ENCODE assay signal across 13 cellular contexts in genomic region chr19:3975637-3976087, GRCh38. TPM values are rescaled to one million over a fixed set of nuclear protein-coding genes. Genes with fewer than 3 reads are reported as not detected.
DNase-seq lines count a peak whose midpoint lies in the region; FAIRE-seq and TF ChIP-seq lines count a peak whose summit lies in the region.
"Had no signal": no experiment of that assay in that cellular context is flagged by ENCODE, and none has a peak within 500 bp of the region (broad histone marks: within the 10 kb centered on the region; RNA-seq: fewer than 3 reads in every experiment).

No MANE protein-coding gene starts in this region.

- H3K36me3 ChIP-seq in HUES64 (ENCODE audit: insufficient read depth, low read length) (peaks cover 63% of the 10 kb centered on the region), mesenchymal stem cell (ENCODE audit: control insufficient read depth in 1 of 2, insufficient read depth in 2 of 2, low read depth in 1 of 2, low read length in 2 of 2) (peaks cover 60 to 66% of the 10 kb centered on the region in 2 experiments)

- no peak overlapping the region for H2AFZ ChIP-seq in mesenchymal stem cell (ENCODE audit: low read depth, low read length)

- no peak overlapping the region for H2BK5ac ChIP-seq in mesenchymal stem cell (ENCODE audit: low read depth, low read length, poor library complexity, severe bottlenecking)

- H2BK120ac ChIP-seq in mesenchymal stem cell (ENCODE audit: low read depth, low read length): no peak overlapping the region

- 93% methylated on average over 14 of the region's 14 CpGs for WGBS in HUES64
- WGBS in mesenchymal stem cell: 90% methylated on average over 14 of the region's 14 CpGs

- H3K9ac ChIP-seq in HUES64 (ENCODE audit: low read depth, low read length) (no peak overlapping the region), mesenchymal stem cell (ENCODE audit: low read length) (no peak overlapping the region)

- H4K8ac ChIP-seq in mesenchymal stem cell (ENCODE audit: low read length): peak overlapping the region; percentile 46

- no peak overlapping the region for H3K4me2 ChIP-seq in mesenchymal stem cell (ENCODE audit: low read length, poor library complexity, severe bottlenecking)

- H3K23ac ChIP-seq in mesenchymal stem cell (ENCODE audit: low read length in 2 of 2): no peak overlapping the region

- H3K79me1 ChIP-seq in mesenchymal stem cell (replicated peaks; ENCODE audit: low read length, poor library complexity, severe bottlenecking): no peaks in the 10 kb centered on the region

- H3K4me1 ChIP-seq in HUES64 (ENCODE audit: insufficient read depth, low read length): no peaks in the 10 kb centered on the region
- H3K4me1 ChIP-seq in mesenchymal stem cell (ENCODE audit: control insufficient read depth, insufficient read depth, low read depth, low read length): peaks cover 17% of the 10 kb centered on the region

- no peak overlapping the region for H4K91ac ChIP-seq in mesenchymal stem cell (ENCODE audit: low read length)

- H3K14ac ChIP-seq in mesenchymal stem cell (ENCODE audit: low read length in 2 of 2): no peak overlapping the region

- H2BK15ac ChIP-seq in mesenchymal stem cell (ENCODE audit: low read depth, poor library complexity, severe bottlenecking): no peak overlapping the region

- H3K27me3 ChIP-seq in HUES64 (ENCODE audit: insufficient read depth, low read length) (no peaks in the 10 kb centered on the region), mesenchymal stem cell (ENCODE audit: control insufficient read depth in 1 of 2, insufficient read depth in 1 of 2, low read length in 2 of 2) (no peaks in the 10 kb centered on the region)

- H3K27ac ChIP-seq in HUES64 (ENCODE audit: low read depth, low read length) (peak overlapping the region; percentile 55; the same call in 1 of the 2 replicates), mesenchymal stem cell (ENCODE audit: low read length, poor library complexity, severe bottlenecking) (peak overlapping the region; percentile 16)
- H3K27ac ChIP-seq: thoracic aorta had no signal

- H2BK12ac ChIP-seq in mesenchymal stem cell (ENCODE audit: low read length in 2 of 2): no peak overlapping the region

- H3K4ac ChIP-seq in mesenchymal stem cell (ENCODE audit: low read depth in 1 of 2, low read length in 2 of 2): no peak overlapping the region

- DNase-seq in GM12891 (ENCODE audit: insufficient read length, low spot score) (no peak), mesenchymal stem cell (no peak), foreskin melanocyte (no peak), midbrain (lab: John Stamatoyannopoulos, UW) (no peak), RKO (ENCODE audit: low spot score) (no peak)
- DNase-seq: glutamatergic neuron, MM.1S, NCI-H345, posterior cingulate gyrus, SIG-M5 had no signal

- no peak overlapping the region for H3K18ac ChIP-seq in mesenchymal stem cell (ENCODE audit: low read depth in 1 of 2, low read length in 2 of 2)

- no peak for FAIRE-seq in GM12891 (lab: Jason Lieb, UNC)
- FAIRE-seq: D721Med had no signal

- H3K9me3 ChIP-seq in HUES64 (ENCODE audit: insufficient read depth, low read depth, low read length): no peaks in the 10 kb centered on the region
- no peaks in the 10 kb centered on the region for H3K9me3 ChIP-seq in mesenchymal stem cell (ENCODE audit: control insufficient read depth, low read length)
- H3K9me3 ChIP-seq: thoracic aorta had no signal

- no peak overlapping the region for H2AK5ac ChIP-seq in mesenchymal stem cell (ENCODE audit: low read length, severe bottlenecking)

- H3K4me3 ChIP-seq in HUES64 (ENCODE audit: low read length): no peak overlapping the region
- H3K4me3 ChIP-seq in mesenchymal stem cell (ENCODE audit: insufficient read depth in 1 of 2, low read depth in 1 of 2, low read length in 2 of 2): no peak overlapping the region
- H3K4me3 ChIP-seq: thoracic aorta had no signal

- TF ChIP-seq POLR2A in GM12891 (IDR thresholded peaks at IDR 0.05; ENCODE audit: low read depth, low read length): peak; percentile 83

TF ChIP-seq in GM12891, 5 proteins besides CTCF, POLR2A, EP300 and RAD21:
- TF ChIP-seq PAX5 (IDR thresholded peaks at IDR 0.05; ENCODE audit: insufficient read depth, low read length, severe bottlenecking) (no peak), POLR2AphosphoS5 (IDR thresholded peaks at IDR 0.05; ENCODE audit: low read depth, low read length) (peak; percentile 86)

RNA-seq across cellular contexts. Expression of gene DAPK3, which starts 4.8 kb away (rescaled TPM):
- polyA plus RNA-seq in GM12891 (2012; ENCODE audit: low read depth, missing spikeins): 41.6 TPM
- polyA plus RNA-seq in HUES64 (2013, experiment 1 of 2): 42.6 TPM
- 41.9 TPM for polyA plus RNA-seq in HUES64 (2013, experiment 2 of 2)
- polyA plus RNA-seq in mesenchymal stem cell (2013, experiment 1 of 2): 83.5 TPM
- 80.6 TPM for polyA plus RNA-seq in mesenchymal stem cell (2013, experiment 2 of 2)

RNA-seq across cellular contexts. Expression of gene EEF2, which starts 9.6 kb away (rescaled TPM):
- 2,933 TPM for polyA plus RNA-seq in GM12891 (2012; ENCODE audit: low read depth, missing spikeins)
- 1,689 TPM for polyA plus RNA-seq in HUES64 (2013, experiment 1 of 2)
- polyA plus RNA-seq in HUES64 (2013, experiment 2 of 2): 1,793 TPM
- polyA plus RNA-seq in mesenchymal stem cell (2013, experiment 1 of 2): 2,485 TPM
- polyA plus RNA-seq in mesenchymal stem cell (2013, experiment 2 of 2): 2,452 TPM

RNA-seq across cellular contexts. Expression of gene PIAS4, which starts 31.9 kb away (rescaled TPM):
- polyA plus RNA-seq in GM12891 (2012; ENCODE audit: low read depth, missing spikeins): 14.1 TPM
- 26.4 TPM for polyA plus RNA-seq in HUES64 (2013, experiment 1 of 2)
- 23.3 TPM for polyA plus RNA-seq in HUES64 (2013, experiment 2 of 2)
- 49.3 TPM for polyA plus RNA-seq in mesenchymal stem cell (2013, experiment 1 of 2)
- 49.4 TPM for polyA plus RNA-seq in mesenchymal stem cell (2013, experiment 2 of 2)

RNA-seq across cellular contexts. Expression of gene NMRK2, which starts 42.8 kb away (rescaled TPM):
- polyA plus RNA-seq in GM12891 (2012; ENCODE audit: low read depth, missing spikeins): not detected
- polyA plus RNA-seq in HUES64 (2013, experiment 1 of 2): 40.9 TPM
- polyA plus RNA-seq in HUES64 (2013, experiment 2 of 2): 38.4 TPM
- not detected for polyA plus RNA-seq in mesenchymal stem cell (2013, experiment 1 of 2)
- not detected for polyA plus RNA-seq in mesenchymal stem cell (2013, experiment 2 of 2)
